In genomic region chr2:39027427-39027826, GRCh38 we compare ENCODE assay signal across 25 cellular contexts.
"Had no signal": no experiment of that assay in that cellular context is flagged by ENCODE, and none has a peak within 500 bp of the region (broad histone marks: within the 10 kb centered on the region; RNA-seq: fewer than 3 reads in every experiment).

No MANE protein-coding gene starts in this region.

- H3K27me3 ChIP-seq: breast epithelium, colonic mucosa, SJSA1 had no signal

- H3K27ac Mint-ChIP-seq: activated B cell treated with CpG ODN at 0.5 μM for 24 hours; activated CD4-positive, alpha-beta T cell treated with anti-CD3 and anti-CD28 coated beads, Interleukin-2, amount 10 ng/mL, durations not matched to agents 24 days and 14 days; activated CD8-positive, alpha-beta memory T cell treated with anti-CD3 and anti-CD28 coated beads, Interleukin-2, amount 10 ng/mL, durations not matched to agents 7 days and 5 days; activated naive CD4-positive, alpha-beta T cell treated with anti-CD3 and anti-CD28 coated beads, Interleukin-2, amount 50 U/mL, for 24 hours; activated T-cell treated with anti-CD3 and anti-CD28 coated beads, Interleukin-2, amount 50 U/mL, for 24 hours; activated T-helper 1 cell treated with anti-CD3 and anti-CD28 coated beads, Interleukin-12 subunit alpha, Interleukin-12 subunit beta, Interleukin-2, Interleukin-4 antibody, amounts not matched to agents 30 ng/mL and 10 ng/mL and 1 ng/mL, durations not matched to agents 14 hours and 24 hours and 36 hours; T-helper 1 cell treated with Interleukin-12 subunit alpha and Interleukin-12 subunit beta and Interleukin-4 antibody, amounts not matched to agents 30 μg/mL and 1 μg/mL, for 36 hours had no signal

- H3K9me3 ChIP-seq: breast epithelium, colonic mucosa, SJSA1 had no signal

- DNase-seq: activated B cell treated with CpG ODN at 0.5 μM for 24 hours; activated CD4-positive, alpha-beta T cell treated with anti-CD3 and anti-CD28 coated beads for 1 hour; activated CD4-positive, alpha-beta T cell treated with anti-CD3 and anti-CD28 coated beads, Interleukin-2, amount 10 ng/mL, durations not matched to agents 24 days and 14 days; activated CD4-positive, alpha-beta T cell treated with anti-CD3 and anti-CD28 coated beads, Interleukin-2, amount 50 U/mL, for 48 hours; activated CD8-positive, alpha-beta memory T cell treated with anti-CD3 and anti-CD28 coated beads, Interleukin-2, amount 10 ng/mL, durations not matched to agents 7 days and 5 days; activated effector memory CD4-positive, alpha-beta T cell treated with Interleukin-2 at 50 U/mL for 16 hours; activated naive CD4-positive, alpha-beta T cell; activated T-cell treated with anti-CD3 and anti-CD28 coated beads, Interleukin-2, amount 50 U/mL, for 24 hours; aorta; caudate nucleus; colonic mucosa; NCI-H1048; NCI-H187; NCI-H2081; NCI-H2171 treated with DMSO at 0.1 percent for 48 hours; NCI-H345; NCI-H510A; NCI-H526 treated with DMSO at 0.1 percent for 48 hours; PC-3; SHP77 had no signal

- H3K9me3 Mint-ChIP-seq: activated B cell treated with CpG ODN at 0.5 μM for 24 hours; activated CD4-positive, alpha-beta T cell treated with anti-CD3 and anti-CD28 coated beads, Interleukin-2, amount 10 ng/mL, durations not matched to agents 24 days and 14 days; activated naive CD4-positive, alpha-beta T cell treated with anti-CD3 and anti-CD28 coated beads, Interleukin-2, amount 50 U/mL, for 24 hours; activated T-cell treated with anti-CD3 and anti-CD28 coated beads, Interleukin-2, amount 50 U/mL, for 24 hours; activated T-helper 1 cell treated with anti-CD3 and anti-CD28 coated beads, Interleukin-12 subunit alpha, Interleukin-12 subunit beta, Interleukin-2, Interleukin-4 antibody, amounts not matched to agents 30 ng/mL and 10 ng/mL and 1 ng/mL, durations not matched to agents 14 hours and 24 hours and 36 hours; T-helper 1 cell treated with Interleukin-12 subunit alpha and Interleukin-12 subunit beta and Interleukin-4 antibody, amounts not matched to agents 30 μg/mL and 1 μg/mL, for 36 hours had no signal

- H3K27me3 Mint-ChIP-seq: activated B cell treated with CpG ODN at 0.5 μM for 24 hours; activated CD4-positive, alpha-beta T cell treated with anti-CD3 and anti-CD28 coated beads, Interleukin-2, amount 10 ng/mL, durations not matched to agents 24 days and 14 days; activated CD8-positive, alpha-beta memory T cell treated with anti-CD3 and anti-CD28 coated beads, Interleukin-2, amount 10 ng/mL, durations not matched to agents 7 days and 5 days; activated naive CD4-positive, alpha-beta T cell treated with anti-CD3 and anti-CD28 coated beads, Interleukin-2, amount 50 U/mL, for 24 hours; activated T-cell treated with anti-CD3 and anti-CD28 coated beads, Interleukin-2, amount 50 U/mL, for 24 hours had no signal

- H3K4me1 Mint-ChIP-seq: activated B cell treated with CpG ODN at 0.5 μM for 24 hours had no signal

- H3K27ac ChIP-seq: breast epithelium, colonic mucosa, SJSA1 had no signal

- H3K4me3 Mint-ChIP-seq: activated B cell treated with CpG ODN at 0.5 μM for 24 hours; activated CD4-positive, alpha-beta T cell treated with anti-CD3 and anti-CD28 coated beads, Interleukin-2, amount 10 ng/mL, durations not matched to agents 24 days and 14 days; activated CD8-positive, alpha-beta memory T cell treated with anti-CD3 and anti-CD28 coated beads, Interleukin-2, amount 10 ng/mL, durations not matched to agents 7 days and 5 days; activated naive CD4-positive, alpha-beta T cell treated with anti-CD3 and anti-CD28 coated beads, Interleukin-2, amount 50 U/mL, for 24 hours; activated T-cell treated with anti-CD3 and anti-CD28 coated beads, Interleukin-2, amount 50 U/mL, for 24 hours; activated T-helper 1 cell treated with anti-CD3 and anti-CD28 coated beads, Interleukin-12 subunit alpha, Interleukin-12 subunit beta, Interleukin-2, Interleukin-4 antibody, amounts not matched to agents 30 ng/mL and 10 ng/mL and 1 ng/mL, durations not matched to agents 14 hours and 24 hours and 36 hours; T-helper 1 cell treated with Interleukin-12 subunit alpha and Interleukin-12 subunit beta and Interleukin-4 antibody, amounts not matched to agents 30 μg/mL and 1 μg/mL, for 36 hours had no signal

- ATAC-seq: activated CD8-positive, alpha-beta memory T cell treated with anti-CD3 and anti-CD28 coated beads, Interleukin-2, amount 10 ng/mL, durations not matched to agents 7 days and 5 days; PC-3 had no signal

- H3K4me1 ChIP-seq: breast epithelium, colonic mucosa, SJSA1 had no signal
